19 cellular contexts compared by ENCODE assay signal in genomic region chr4:123462007-123462406, GRCh38.
DNase-seq lines count a peak whose midpoint lies in the region; ATAC-seq, FAIRE-seq and TF ChIP-seq lines count a peak whose summit lies in the region.
"Had no signal": no experiment of that assay in that cellular context is flagged by ENCODE, and none has a peak within 500 bp of the region (broad histone marks: within the 10 kb centered on the region; RNA-seq: fewer than 3 reads in every experiment).

No MANE protein-coding gene starts in this region.

- no peaks in the 10 kb centered on the region for H3K9me3 Mint-ChIP-seq in CD8-positive, alpha-beta memory T cell
- no peaks in the 10 kb centered on the region for H3K9me3 Mint-ChIP-seq in WTC11
- H3K9me3 Mint-ChIP-seq: CD4-positive, alpha-beta T cell; H9 had no signal

- H3K27me3 Mint-ChIP-seq in CD8-positive, alpha-beta memory T cell: peaks cover 0 to 2% of the 10 kb centered on the region in 2 donors
- no peaks in the 10 kb centered on the region for H3K27me3 Mint-ChIP-seq in WTC11 (ENCODE audit: low read depth)
- H3K27me3 Mint-ChIP-seq: CD4-positive, alpha-beta T cell had no signal

- H3K27ac Mint-ChIP-seq in CD8-positive, alpha-beta memory T cell: no peak overlapping the region
- no peak overlapping the region for H3K27ac Mint-ChIP-seq in WTC11
- H3K27ac Mint-ChIP-seq: CD4-positive, alpha-beta T cell; H9 had no signal

- BruUV-seq in HepG2 (replicated peaks; lab: Mats Ljungman, UMichigan): no TSS peak

- no peak overlapping the region for H2BK5ac ChIP-seq in mesenchymal stem cell (ENCODE audit: low read depth, low read length, poor library complexity, severe bottlenecking)

- peak; percentile 13 for DNase-seq in HepG2 (ENCODE audit: low spot score)
- no peak for DNase-seq in right lobe of liver
- DNase-seq in epithelial cell of esophagus (ENCODE audit: low read depth): peak; percentile 95
- DNase-seq in mesenchymal stem cell: peak; percentile 24
- DNase-seq in T-helper 2 cell: no peak
- DNase-seq in CD8-positive, alpha-beta memory T cell: no peak
- no peak for DNase-seq in testis
- DNase-seq in WTC11 (ENCODE audit: low spot score): no peak
- DNase-seq: 8988T; BE2C; Calu3; CD4-positive, alpha-beta T cell; DMS53; H9; MV-4-11; NCI-H1417; NCI-H187 treated with DMSO at 0.1 percent for 48 hours; NCI-H446 treated with DMSO at 0.1 percent for 48 hours had no signal

- no peak overlapping the region for H2BK12ac ChIP-seq in mesenchymal stem cell (ENCODE audit: low read length in 2 of 2)

- no peak overlapping the region for H3K4me3 ChIP-seq in HepG2 (replicated peaks in 1 of 3; ENCODE audit: insufficient read depth in 1 of 3, low read depth in 2 of 3, low read length in 3 of 3)
- H3K4me3 ChIP-seq in right lobe of liver: no peak overlapping the region
- no peak overlapping the region for H3K4me3 ChIP-seq in epithelial cell of esophagus (ENCODE audit: low read length)
- no peak overlapping the region for H3K4me3 ChIP-seq in mesenchymal stem cell (ENCODE audit: insufficient read depth in 1 of 2, low read depth in 1 of 2, low read length in 2 of 2)
- no peak overlapping the region for H3K4me3 ChIP-seq in CD8-positive, alpha-beta memory T cell (ENCODE audit: low read length)
- H3K4me3 ChIP-seq in testis: no peak overlapping the region

- in situ Hi-C loops in HepG2 (cut with HindIII; ENCODE audit: extremely low pct_ligation_motif_present, low pct_unique_long_range_greater_than_20kb): no loop called here

- H2BK15ac ChIP-seq in mesenchymal stem cell (ENCODE audit: low read depth, poor library complexity, severe bottlenecking): no peak overlapping the region

- FAIRE-seq in HepG2 (lab: Jason Lieb, UNC): no peak
- FAIRE-seq: HTR-8/SVneo had no signal

- H2AFZ ChIP-seq in HepG2 (ENCODE audit: low read length) (no peak overlapping the region), mesenchymal stem cell (ENCODE audit: low read depth, low read length) (no peak overlapping the region)

- H3K23ac ChIP-seq in mesenchymal stem cell (ENCODE audit: low read length in 2 of 2): no peak overlapping the region

- 88% methylated on average over 3 of the region's 3 CpGs for WGBS in HepG2 (ENCODE audit: low lambda C conversion rate)
- 78% methylated on average over 1 of the region's 3 CpGs for WGBS in right lobe of liver (ENCODE audit: insufficient coverage, low coverage, low lambda C conversion rate, missing lambda C conversion rate)
- WGBS in mesenchymal stem cell: no CpG with 5 or more reads among the region's 3 CpGs
- 80% methylated on average over 3 of the region's 3 CpGs for WGBS in testis, 2 donors

- H3K4me1 Mint-ChIP-seq in CD8-positive, alpha-beta memory T cell: no peaks in the 10 kb centered on the region
- H3K4me1 Mint-ChIP-seq in WTC11: peaks cover 16% of the 10 kb centered on the region

- TF ChIP-seq EP300 in HepG2 (IDR thresholded peaks at IDR 0.05; ENCODE audit: low read depth in 2 of 2, low read length in 2 of 2) (no peak), HepG2 (CRISPR knock-in tag; IDR thresholded peaks at IDR 0.05; ENCODE audit: borderline replicate concordance) (no peak)

- H3K79me2 ChIP-seq in HepG2 (ENCODE audit: insufficient read depth, low read length): no peaks in the 10 kb centered on the region

- no peaks in the 10 kb centered on the region for H3K36me3 ChIP-seq in HepG2 (replicated peaks in 1 of 2; ENCODE audit: control insufficient read depth in 1 of 2, insufficient read depth in 2 of 2, low read length in 2 of 2)
- H3K36me3 ChIP-seq in right lobe of liver: no peaks in the 10 kb centered on the region
- no peaks in the 10 kb centered on the region for H3K36me3 ChIP-seq in mesenchymal stem cell (ENCODE audit: control insufficient read depth in 1 of 2, insufficient read depth in 2 of 2, low read depth in 1 of 2, low read length in 2 of 2)
- no peaks in the 10 kb centered on the region for H3K36me3 ChIP-seq in CD8-positive, alpha-beta memory T cell (ENCODE audit: insufficient read depth, low read length)
- H3K36me3 ChIP-seq in testis (ENCODE audit: low read depth, missing control alignments): no peaks in the 10 kb centered on the region
- H3K36me3 ChIP-seq: BE2C had no signal

- no peak overlapping the region for H2BK120ac ChIP-seq in mesenchymal stem cell (ENCODE audit: low read depth, low read length)

- H4K8ac ChIP-seq in mesenchymal stem cell (ENCODE audit: low read length): no peak overlapping the region

- H3K14ac ChIP-seq in mesenchymal stem cell (ENCODE audit: low read length in 2 of 2): no peak overlapping the region

- TF ChIP-seq POLR2A in HepG2 (IDR thresholded peaks at IDR 0.05; ENCODE audit: insufficient read depth in 1 of 2, low read depth in 2 of 2, low read length in 2 of 2): no peak
- TF ChIP-seq POLR2A in right lobe of liver (IDR thresholded peaks at IDR 0.05): no peak
- no peak for TF ChIP-seq POLR2A in testis (IDR thresholded peaks at IDR 0.05)

- H4K20me1 ChIP-seq in HepG2 (ENCODE audit: insufficient read depth, low read length): no peaks in the 10 kb centered on the region

- CTCF ChIA-PET in HepG2 (lab: Yijun Ruan, JAX; ENCODE audit: low intra/inter-chr PET ratio, low total read pairs) (no interaction called here), WTC11 (lab: Charles Lee) (no interaction called here)
- CTCF ChIA-PET in CD8-positive, alpha-beta memory T cell (lab: Charles Lee): interaction anchor here (0.7 to 1.4 kb wide), 3 partner anchors 27 to 228 kb away, joined by 3 to 4 read pairs (median 3); no protein-coding TSS in a partner anchor

- H3K27me3 ChIP-seq in HepG2 (ENCODE audit: control insufficient read depth in 1 of 2, insufficient read depth in 2 of 2, low read length in 2 of 2) (no peaks in the 10 kb centered on the region), right lobe of liver (no peaks in the 10 kb centered on the region), mesenchymal stem cell (ENCODE audit: control insufficient read depth in 1 of 2, insufficient read depth in 1 of 2, low read length in 2 of 2) (no peaks in the 10 kb centered on the region), testis (no peaks in the 10 kb centered on the region)
- H3K27me3 ChIP-seq in CD8-positive, alpha-beta memory T cell (ENCODE audit: insufficient read depth, low read length, poor library complexity, severe bottlenecking): no peaks in the 10 kb centered on the region

- no peaks in the 10 kb centered on the region for H3K79me1 ChIP-seq in mesenchymal stem cell (replicated peaks; ENCODE audit: low read length, poor library complexity, severe bottlenecking)

- ATAC-seq in HepG2 (no peak), right lobe of liver (no peak), WTC11 (no peak)

- H3K4me3 Mint-ChIP-seq in CD8-positive, alpha-beta memory T cell: no peak overlapping the region
- no peak overlapping the region for H3K4me3 Mint-ChIP-seq in WTC11
- H3K4me3 Mint-ChIP-seq: CD4-positive, alpha-beta T cell; H9 had no signal

- H3K27ac ChIP-seq in HepG2 (ENCODE audit: extremely low read length, insufficient read depth, low read length): no peak overlapping the region
- H3K27ac ChIP-seq in right lobe of liver: no peak overlapping the region
- no peak overlapping the region for H3K27ac ChIP-seq in mesenchymal stem cell (ENCODE audit: low read length, poor library complexity, severe bottlenecking)
- no peak overlapping the region for H3K27ac ChIP-seq in CD8-positive, alpha-beta memory T cell (ENCODE audit: low read depth, low read length)
- no peak overlapping the region for H3K27ac ChIP-seq in testis

- H3K4me2 ChIP-seq in HepG2 (ENCODE audit: low read depth, low read length) (no peak overlapping the region), mesenchymal stem cell (ENCODE audit: low read length, poor library complexity, severe bottlenecking) (no peak overlapping the region)

- no peak overlapping the region for H3K18ac ChIP-seq in mesenchymal stem cell (ENCODE audit: low read depth in 1 of 2, low read length in 2 of 2)

- H3K4me1 ChIP-seq in HepG2 (ENCODE audit: insufficient read depth, low read length) (0 out of 2 replicates have a peak, but pooled peaks cover 4% of the 10 kb centered on the region), right lobe of liver (no peaks in the 10 kb centered on the region), mesenchymal stem cell (ENCODE audit: control insufficient read depth, insufficient read depth, low read depth, low read length) (no peaks in the 10 kb centered on the region), testis (no peaks in the 10 kb centered on the region)
- H3K4me1 ChIP-seq in CD8-positive, alpha-beta memory T cell (ENCODE audit: insufficient read depth, low read length): no peaks in the 10 kb centered on the region
- H3K4me1 ChIP-seq: BE2C had no signal

- no peak for TF ChIP-seq CTCF in HepG2 (CRISPR knock-in tag; IDR thresholded peaks at IDR 0.05)
- no peak for TF ChIP-seq CTCF in right lobe of liver (IDR thresholded peaks at IDR 0.05)
- no peak for TF ChIP-seq CTCF in epithelial cell of esophagus (IDR thresholded peaks at IDR 0.05; ENCODE audit: insufficient read depth, low read depth, low read length, missing control alignments)
- no peak for TF ChIP-seq CTCF in testis (IDR thresholded peaks at IDR 0.05)
- TF ChIP-seq CTCF in WTC11 (IDR thresholded peaks at IDR 0.05): no peak

- H3K4ac ChIP-seq in mesenchymal stem cell (ENCODE audit: low read depth in 1 of 2, low read length in 2 of 2): no peak overlapping the region

- no peaks in the 10 kb centered on the region for H3K36me3 Mint-ChIP-seq in CD8-positive, alpha-beta memory T cell
- H3K36me3 Mint-ChIP-seq in WTC11: no peaks in the 10 kb centered on the region; the same call in 1 of the 2 replicates

- intact Hi-C loops in HepG2 (cut with micrococcal nuclease; ENCODE audit: unreplicated experiment): no loop called here
- intact Hi-C loops in right lobe of liver (cut with DNase I): no loop called here
- intact Hi-C loops in testis (cut with DNase I; ENCODE audit: low total_unique reads): no loop called here

- no peak overlapping the region for H2AK5ac ChIP-seq in mesenchymal stem cell (ENCODE audit: low read length, severe bottlenecking)

- H3K9me3 ChIP-seq in HepG2 (ENCODE audit: low read length): no peaks in the 10 kb centered on the region
- no peaks in the 10 kb centered on the region for H3K9me3 ChIP-seq in right lobe of liver
- no peaks in the 10 kb centered on the region for H3K9me3 ChIP-seq in mesenchymal stem cell (ENCODE audit: control insufficient read depth, low read length)
- no peaks in the 10 kb centered on the region for H3K9me3 ChIP-seq in CD8-positive, alpha-beta memory T cell (ENCODE audit: low read length)
- no peaks in the 10 kb centered on the region for H3K9me3 ChIP-seq in testis
- H3K9me3 ChIP-seq: BE2C had no signal

- POLR2A ChIA-PET in HepG2 (lab: Yijun Ruan, JAX) (no interaction called here), WTC11 (lab: Charles Lee) (no interaction called here)
- POLR2A ChIA-PET in CD8-positive, alpha-beta memory T cell (lab: Charles Lee): no interaction called here

- TF ChIP-seq RAD21 in HepG2 (CRISPR knock-in tag; IDR thresholded peaks at IDR 0.05): no peak

- H4K91ac ChIP-seq in mesenchymal stem cell (ENCODE audit: low read length): no peak overlapping the region

- H3K9ac ChIP-seq in HepG2 (ENCODE audit: insufficient read depth, low read depth, low read length) (no peak overlapping the region), mesenchymal stem cell (ENCODE audit: low read length) (no peak overlapping the region)

TF ChIP-seq in HepG2, 621 proteins besides CTCF, POLR2A, EP300 and RAD21 (continues in another document):
- no peak for TF ChIP-seq ARNT (IDR thresholded peaks at IDR 0.05)

TF ChIP-seq in WTC11, 78 proteins besides CTCF, POLR2A, EP300 and RAD21 (continues in another document):
- TF ChIP-seq NFYB (CRISPR knock-in tag; conservative IDR thresholded peaks at IDR 0.05; ENCODE audit: low read depth): no peak
- no peak for TF ChIP-seq SP1 (CRISPR knock-in tag; conservative IDR thresholded peaks at IDR 0.05)

Comparison
In these comparisons a context has a peak if more than half of its experiments do, and no peak if none do; other contexts are left out.
1. DNase-seq: peak in HepG2 (single experiment), epithelial cell of esophagus (single experiment) and mesenchymal stem cell (single experiment); none in right lobe of liver (0 of 3), T-helper 2 cell (0 of 5), CD8-positive, alpha-beta memory T cell (0 of 5), testis (single experiment) and WTC11 (single experiment).